Comparison of ENCODE assay signal across 8 cellular contexts in genomic region chr16:24609740-24610420, GRCh38.
DNase-seq lines count a peak whose midpoint lies in the region; ATAC-seq lines count a peak whose summit lies in the region.

No MANE protein-coding gene starts in this region.

- intact Hi-C loops in left cardiac atrium (cut with DNase I): no loop called here

- H3K4me1 Mint-ChIP-seq in activated T-helper 17 cell treated with anti-CD3 and anti-CD28 coated beads, Interleukin-2, amount 50 U/mL, for 72 hours: no peaks in the 10 kb centered on the region

- no peaks in the 10 kb centered on the region for H3K36me3 Mint-ChIP-seq in activated T-helper 17 cell treated with anti-CD3 and anti-CD28 coated beads, Interleukin-2, amount 50 U/mL, for 72 hours (ENCODE audit: low read depth)

- peaks cover 52% of the 10 kb centered on the region for H3K27me3 Mint-ChIP-seq in activated T-helper 17 cell treated with anti-CD3 and anti-CD28 coated beads, Interleukin-2, amount 50 U/mL, for 72 hours

- no peaks in the 10 kb centered on the region for H3K9me3 Mint-ChIP-seq in activated T-helper 17 cell treated with anti-CD3 and anti-CD28 coated beads, Interleukin-2, amount 50 U/mL, for 72 hours

- peak overlapping the region; percentile 28 for H3K4me3 Mint-ChIP-seq in activated T-helper 17 cell treated with anti-CD3 and anti-CD28 coated beads, Interleukin-2, amount 50 U/mL, for 72 hours

- DNase-seq in COLO829 (ENCODE audit: low spot score): peak; percentile 78
- DNase-seq in M059J (ENCODE audit: low read depth): peak; percentile 69
- DNase-seq in left cardiac atrium: peak; percentile 63
- DNase-seq in pons (ENCODE audit: low spot score): peak; percentile 73
- no peak for DNase-seq in GDM1 (lab: John Stamatoyannopoulos, UW)
- DNase-seq in activated gamma-delta T cell (lab: John Stamatoyannopoulos, UW): no peak

- no peak for ATAC-seq in activated T-helper 17 cell treated with anti-CD3 and anti-CD28 coated beads, Interleukin-2, amount 50 U/mL, for 72 hours (replicated peaks)
- ATAC-seq in left cardiac atrium (peak; percentile 54 to 70), HG02884 (IDR thresholded peaks at IDR 0.05; ENCODE audit: unreplicated experiment) (no peak)

- no peak overlapping the region for H3K27ac Mint-ChIP-seq in activated T-helper 17 cell treated with anti-CD3 and anti-CD28 coated beads, Interleukin-2, amount 50 U/mL, for 72 hours

Comparison
In these comparisons a context has a peak if more than half of its experiments do, and no peak if none do; other contexts are left out.
1. DNase-seq: peak in COLO829 (single experiment), M059J (single experiment), left cardiac atrium (single experiment) and pons (single experiment); none in GDM1 (single experiment) and activated gamma-delta T cell (single experiment).
2. ATAC-seq: peak in left cardiac atrium (2 of 2); none in activated T-helper 17 cell treated with anti-CD3 and anti-CD28 coated beads, Interleukin-2, amount 50 U/mL, for 72 hours (single experiment) and HG02884 (single experiment).